10 cellular contexts compared by ENCODE assay signal in genomic region chr2:161245237-161245505, GRCh38.
DNase-seq lines count a peak whose midpoint lies in the region; ATAC-seq and TF ChIP-seq lines count a peak whose summit lies in the region.
"Had no signal": no experiment of that assay in that cellular context is flagged by ENCODE, and none has a peak within 500 bp of the region (broad histone marks: within the 10 kb centered on the region; RNA-seq: fewer than 3 reads in every experiment).

No MANE protein-coding gene starts in this region.

- ATAC-seq in activated CD8-positive, alpha-beta T cell treated with anti-CD3 and anti-CD28 coated beads for 36 hours, result no peak
- no peak for ATAC-seq in GM18870 (IDR thresholded peaks at IDR 0.05; ENCODE audit: unreplicated experiment)

- H3K36me3 Mint-ChIP-seq in activated CD4-positive, alpha-beta T cell treated with anti-CD3 and anti-CD28 coated beads, Interleukin-2, amount 10 ng/mL, durations not matched to agents 24 days and 14 days (ENCODE audit: low read depth), result peaks cover 17% of the 10 kb centered on the region
- H3K36me3 Mint-ChIP-seq in activated CD8-positive, alpha-beta T cell treated with anti-CD3 and anti-CD28 coated beads for 36 hours (ENCODE audit: low read depth), result peaks cover 4% of the 10 kb centered on the region

- no peaks in the 10 kb centered on the region for H3K27me3 Mint-ChIP-seq in activated CD4-positive, alpha-beta T cell treated with anti-CD3 and anti-CD28 coated beads, Interleukin-2, amount 10 ng/mL, durations not matched to agents 24 days and 14 days
- H3K27me3 Mint-ChIP-seq in activated CD8-positive, alpha-beta T cell treated with anti-CD3 and anti-CD28 coated beads for 36 hours, result peaks cover 10% of the 10 kb centered on the region

- TF ChIP-seq POLR2A in stomach (IDR thresholded peaks at IDR 0.05) (no peak), uterus (IDR thresholded peaks at IDR 0.05) (no peak)

- H3K9ac ChIP-seq in iPS-20b (ENCODE audit: low read depth, low read length), result no peak overlapping the region; the same call in 1 of the 2 replicates

- H3K4me1 ChIP-seq in iPS-20b (ENCODE audit: insufficient read depth, low read length), result peaks cover 26% of the 10 kb centered on the region
- H3K4me1 ChIP-seq in stomach, result peaks cover 0 to 7% (median 0%) of the 10 kb centered on the region in 4 donors
- H3K4me1 ChIP-seq in uterus, result no peaks in the 10 kb centered on the region

- H3K27ac Mint-ChIP-seq in activated CD4-positive, alpha-beta T cell treated with anti-CD3 and anti-CD28 coated beads, Interleukin-2, amount 10 ng/mL, durations not matched to agents 24 days and 14 days, result peak overlapping the region; percentile 95
- H3K27ac Mint-ChIP-seq in activated CD8-positive, alpha-beta T cell treated with anti-CD3 and anti-CD28 coated beads for 36 hours, result peak overlapping the region; percentile 89

- no peak overlapping the region for H3K27ac ChIP-seq in iPS-20b (ENCODE audit: low read length)
- peak overlapping the region in 3 of 5 donors; percentile 44 to 66 (median 48) for H3K27ac ChIP-seq in stomach
- no peak overlapping the region for H3K27ac ChIP-seq in uterus

- H3K4me3 ChIP-seq in iPS-20b (ENCODE audit: low read length) (peak overlapping the region; percentile 68; the same call in 1 of the 2 replicates), stomach (peak overlapping the region in 3 of 4 donors; percentile 38 to 45 (median 44)), uterus (no peak overlapping the region)

- POLR2A ChIA-PET in activated CD8-positive, alpha-beta T cell treated with anti-CD3 and anti-CD28 coated beads for 36 hours (lab: Charles Lee), result no interaction called here

- H3K9me3 ChIP-seq in iPS-20b (ENCODE audit: insufficient read depth, low read depth, low read length) (no peaks in the 10 kb centered on the region), stomach (no peaks in the 10 kb centered on the region), uterus (no peaks in the 10 kb centered on the region)

- 45 to 61% (median 57%) methylated on average over 5 of the region's 5 CpGs for WGBS in stomach, 5 donors

- TF ChIP-seq EP300 in stomach (IDR thresholded peaks at IDR 0.05), result no peak

- peaks cover 45% of the 10 kb centered on the region for H3K4me1 Mint-ChIP-seq in activated CD4-positive, alpha-beta T cell treated with anti-CD3 and anti-CD28 coated beads, Interleukin-2, amount 10 ng/mL, durations not matched to agents 24 days and 14 days
- peaks cover 40% of the 10 kb centered on the region for H3K4me1 Mint-ChIP-seq in activated CD8-positive, alpha-beta T cell treated with anti-CD3 and anti-CD28 coated beads for 36 hours (ENCODE audit: low read depth)

- CTCF ChIA-PET in activated CD8-positive, alpha-beta T cell treated with anti-CD3 and anti-CD28 coated beads for 36 hours (lab: Charles Lee), result no interaction called here

- DNase-seq in activated CD4-positive, alpha-beta T cell treated with anti-CD3 and anti-CD28 coated beads, Interleukin-2, amount 10 ng/mL, durations not matched to agents 24 days and 14 days, result no peak
- DNase-seq in activated CD4-positive, alpha-beta T cell treated with anti-CD3 and anti-CD28 coated beads for 1 hour, result no peak
- no peak for DNase-seq in activated CD8-positive, alpha-beta T cell treated with anti-CD3 and anti-CD28 coated beads for 36 hours
- DNase-seq in stomach, result no peak
- DNase-seq in stimulated activated CD4-positive, alpha-beta T cell treated with anti-CD3 and anti-CD28 coated beads, Interleukin-4, amount 100 ng/mL, for 1 hour, result no peak
- DNase-seq in uterus, result no peak
- DNase-seq: cerebellar nuclear complex, NCI-H446 had no signal

- H3K27me3 ChIP-seq in iPS-20b (ENCODE audit: insufficient read depth, low read length), result peaks cover 72% of the 10 kb centered on the region
- H3K27me3 ChIP-seq in stomach, result peaks cover 0 to 14% (median 0%) of the 10 kb centered on the region in 3 donors
- peaks cover 0 to 12% of the 10 kb centered on the region in 2 donors for H3K27me3 ChIP-seq in uterus

- no peaks in the 10 kb centered on the region for H3K9me3 Mint-ChIP-seq in activated CD4-positive, alpha-beta T cell treated with anti-CD3 and anti-CD28 coated beads, Interleukin-2, amount 10 ng/mL, durations not matched to agents 24 days and 14 days
- H3K9me3 Mint-ChIP-seq in activated CD8-positive, alpha-beta T cell treated with anti-CD3 and anti-CD28 coated beads for 36 hours, result no peaks in the 10 kb centered on the region

- peak overlapping the region; percentile 93 for H3K4me3 Mint-ChIP-seq in activated CD4-positive, alpha-beta T cell treated with anti-CD3 and anti-CD28 coated beads, Interleukin-2, amount 10 ng/mL, durations not matched to agents 24 days and 14 days
- H3K4me3 Mint-ChIP-seq in activated CD8-positive, alpha-beta T cell treated with anti-CD3 and anti-CD28 coated beads for 36 hours, result peak overlapping the region; percentile 78

- TF ChIP-seq CTCF in activated CD8-positive, alpha-beta T cell treated with anti-CD3 and anti-CD28 coated beads for 36 hours (IDR thresholded peaks at IDR 0.05), result no peak
- TF ChIP-seq CTCF in stomach (IDR thresholded peaks at IDR 0.05), result no peak
- TF ChIP-seq CTCF in uterus (IDR thresholded peaks at IDR 0.05), result no peak

- intact Hi-C loops in activated CD4-positive, alpha-beta T cell treated with anti-CD3 and anti-CD28 coated beads, Interleukin-2, amount 10 ng/mL, durations not matched to agents 24 days and 14 days (cut with micrococcal nuclease), result loop anchor here (2.0 to 10.0 kb wide), 3 partner anchors 710 to 1340 kb away; partner anchors contain the start of gene LY75
- intact Hi-C loops in activated CD8-positive, alpha-beta T cell treated with anti-CD3 and anti-CD28 coated beads for 36 hours (cut with micrococcal nuclease), result loop anchor here (10.0 kb wide), 1 partner anchor 170 kb away; no protein-coding TSS in a partner anchor
- intact Hi-C loops in stomach (cut with DNase I; ENCODE audit: low total_unique reads) (no loop called here), uterus (cut with DNase I; ENCODE audit: low total_unique reads) (no loop called here)

- H3K36me3 ChIP-seq in iPS-20b (ENCODE audit: insufficient read depth, low read depth, low read length), result no peaks in the 10 kb centered on the region
- no peaks in the 10 kb centered on the region for H3K36me3 ChIP-seq in stomach
- H3K36me3 ChIP-seq in uterus, result no peaks in the 10 kb centered on the region

Comparison
In these comparisons a context has a peak if more than half of its experiments do, and no peak if none do; other contexts are left out.
1. H3K27ac ChIP-seq: peak in stomach (3 of 5); none in iPS-20b (single experiment) and uterus (0 of 2).
2. H3K4me3 ChIP-seq: peak in iPS-20b (single experiment) and stomach (3 of 4); none in uterus (0 of 2).
3. intact Hi-C loops: an anchor here in activated CD4-positive, alpha-beta T cell treated with anti-CD3 and anti-CD28 coated beads, Interleukin-2, amount 10 ng/mL, durations not matched to agents 24 days and 14 days (2.0 to 10.0 kb wide) and activated CD8-positive, alpha-beta T cell treated with anti-CD3 and anti-CD28 coated beads for 36 hours (10.0 kb wide); none called in stomach and uterus.